ENCODE assay signal across 1 cellular context in the genomic region with DNA sequence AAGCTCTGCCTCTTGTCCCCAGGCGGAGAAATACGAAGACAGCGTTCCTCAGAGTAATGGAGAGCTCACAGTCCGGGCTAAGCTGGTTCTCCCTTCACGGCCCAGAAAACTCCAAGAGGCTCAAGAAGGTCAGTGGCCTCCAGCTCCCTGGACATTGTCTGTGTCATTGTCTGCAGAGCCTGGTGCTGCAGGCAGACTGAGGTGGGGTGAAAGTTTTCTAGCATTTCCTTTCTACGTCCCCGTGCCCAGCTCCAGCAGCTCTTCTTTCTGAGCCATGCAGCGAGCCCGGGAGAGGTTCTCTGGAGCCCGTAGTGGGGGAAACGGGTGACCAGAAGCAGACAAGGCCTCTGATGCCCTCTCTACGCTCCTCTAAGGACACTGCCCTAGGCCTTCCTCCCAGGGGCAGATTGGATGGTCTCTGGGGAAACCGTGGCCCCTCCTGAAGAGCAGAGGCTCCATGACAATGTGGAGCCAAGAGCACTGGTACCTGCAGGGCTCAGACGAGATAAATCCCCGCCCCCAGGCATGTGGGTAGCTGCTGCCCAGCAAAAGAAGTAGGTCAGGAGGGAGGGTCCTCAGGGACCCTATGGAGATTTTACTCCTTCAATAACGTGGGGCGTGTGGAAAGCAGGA.
TF ChIP-seq lines count a peak whose summit lies in the region.

No MANE protein-coding gene starts in this region.

TF ChIP-seq in SK-N-SH treated with all-trans-retinoic acid at 6 μM for 48 hours, 23 proteins besides CTCF, POLR2A, EP300 and RAD21 (continued from another document):
- TF ChIP-seq, protein P1, sequence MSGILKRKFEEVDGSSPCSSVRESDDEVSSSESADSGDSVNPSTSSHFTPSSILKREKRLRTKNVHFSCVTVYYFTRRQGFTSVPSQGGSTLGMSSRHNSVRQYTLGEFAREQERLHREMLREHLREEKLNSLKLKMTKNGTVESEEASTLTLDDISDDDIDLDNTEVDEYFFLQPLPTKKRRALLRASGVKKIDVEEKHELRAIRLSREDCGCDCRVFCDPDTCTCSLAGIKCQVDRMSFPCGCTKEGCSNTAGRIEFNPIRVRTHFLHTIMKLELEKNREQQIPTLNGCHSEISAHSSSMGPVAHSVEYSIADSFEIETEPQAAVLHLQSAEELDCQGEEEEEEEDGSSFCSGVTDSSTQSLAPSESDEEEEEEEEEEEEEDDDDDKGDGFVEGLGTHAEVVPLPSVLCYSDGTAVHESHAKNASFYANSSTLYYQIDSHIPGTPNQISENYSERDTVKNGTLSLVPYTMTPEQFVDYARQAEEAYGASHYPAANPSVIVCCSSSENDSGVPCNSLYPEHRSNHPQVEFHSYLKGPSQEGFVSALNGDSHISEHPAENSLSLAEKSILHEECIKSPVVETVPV (CRISPR knock-in tag; IDR thresholded peaks at IDR 0.05) = no peak
- TF ChIP-seq, protein P2, sequence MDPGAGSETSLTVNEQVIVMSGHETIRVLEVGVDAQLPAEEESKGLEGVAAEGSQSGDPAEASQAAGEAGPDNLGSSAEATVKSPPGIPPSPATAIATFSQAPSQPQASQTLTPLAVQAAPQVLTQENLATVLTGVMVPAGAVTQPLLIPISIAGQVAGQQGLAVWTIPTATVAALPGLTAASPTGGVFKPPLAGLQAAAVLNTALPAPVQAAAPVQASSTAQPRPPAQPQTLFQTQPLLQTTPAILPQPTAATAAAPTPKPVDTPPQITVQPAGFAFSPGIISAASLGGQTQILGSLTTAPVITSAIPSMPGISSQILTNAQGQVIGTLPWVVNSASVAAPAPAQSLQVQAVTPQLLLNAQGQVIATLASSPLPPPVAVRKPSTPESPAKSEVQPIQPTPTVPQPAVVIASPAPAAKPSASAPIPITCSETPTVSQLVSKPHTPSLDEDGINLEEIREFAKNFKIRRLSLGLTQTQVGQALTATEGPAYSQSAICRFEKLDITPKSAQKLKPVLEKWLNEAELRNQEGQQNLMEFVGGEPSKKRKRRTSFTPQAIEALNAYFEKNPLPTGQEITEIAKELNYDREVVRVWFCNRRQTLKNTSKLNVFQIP (CRISPR knock-in tag; IDR thresholded peaks at IDR 0.05; ENCODE audit: borderline replicate concordance, low read depth) = no peak
- TF ChIP-seq ZNF565 (CRISPR knock-in tag; conservative IDR thresholded peaks at IDR 0.05; ENCODE audit: low read depth) = no peak
- no peak for TF ChIP-seq SNAI2 (CRISPR knock-in tag; IDR thresholded peaks at IDR 0.05)
- TF ChIP-seq ZNF8 (CRISPR knock-in tag; IDR thresholded peaks at IDR 0.05) = no peak
- TF ChIP-seq OSR1 (CRISPR knock-in tag; IDR thresholded peaks at IDR 0.05) = no peak
- no peak for TF ChIP-seq ZNF70 (CRISPR knock-in tag; IDR thresholded peaks at IDR 0.05)
TF ChIP-seq in SK-N-SH treated with all-trans-retinoic acid at 6 μM for 48 hours: peak in this region for 0.
